1 cellular context compared by ENCODE assay signal in genomic region chr2:73944714-73945113, GRCh38.
TF ChIP-seq lines count a peak whose summit lies in the region.

No MANE protein-coding gene starts in this region.

TF ChIP-seq in IMR-90, 13 proteins besides CTCF, POLR2A, EP300 and RAD21:
- no peak for TF ChIP-seq CHD1 (IDR thresholded peaks at IDR 0.05; ENCODE audit: low read depth, low read length)
- no peak for TF ChIP-seq NFE2L2 (IDR thresholded peaks at IDR 0.05; ENCODE audit: low read depth, low read length)
- TF ChIP-seq CEBPB (IDR thresholded peaks at IDR 0.05; ENCODE audit: low read depth, low read length) = peak; percentile 38; the same call in 1 of the 2 replicates
